21 cellular contexts compared by ENCODE assay signal in the genomic region with DNA sequence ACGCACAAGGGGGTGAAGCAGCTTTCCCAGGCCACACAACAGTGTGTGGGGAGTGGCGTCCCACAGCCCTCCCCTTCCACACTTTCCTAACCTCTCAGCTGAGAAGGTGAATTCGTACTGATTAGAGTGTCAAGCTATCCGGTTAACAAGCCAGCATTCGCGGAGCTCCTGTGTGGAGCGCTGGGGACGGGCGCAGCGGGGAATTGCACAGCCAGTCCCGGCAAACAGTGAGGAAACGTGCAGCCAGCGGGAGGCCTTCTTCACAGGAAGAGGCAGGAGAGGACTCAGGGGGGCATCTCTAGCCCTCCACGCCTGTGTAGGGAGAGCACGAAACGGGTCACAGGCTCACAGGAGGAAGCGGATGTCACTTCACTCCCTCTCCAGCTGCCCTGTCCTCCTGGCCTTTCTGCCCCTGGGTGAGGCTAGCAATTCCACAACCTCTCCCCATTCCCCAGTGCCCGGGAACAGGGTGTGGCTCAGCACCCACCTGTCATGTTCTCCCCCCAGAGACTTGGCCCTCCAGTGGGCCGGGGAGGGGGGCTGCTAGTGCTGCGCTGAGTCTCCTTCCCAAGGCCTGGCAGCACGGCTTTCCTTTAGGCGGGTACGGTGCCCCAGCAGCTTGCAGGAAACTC.
DNase-seq lines count a peak whose midpoint lies in the region; ATAC-seq and TF ChIP-seq lines count a peak whose summit lies in the region.
"Had no signal": no experiment of that assay in that cellular context is flagged by ENCODE, and none has a peak within 500 bp of the region (broad histone marks: within the 10 kb centered on the region; RNA-seq: fewer than 3 reads in every experiment).

No MANE protein-coding gene starts in this region.

- no peaks in the 10 kb centered on the region for H3K79me2 ChIP-seq in OCI-LY7 (ENCODE audit: insufficient read depth, low read depth, low read length)

- TF ChIP-seq EP300 in sigmoid colon (IDR thresholded peaks at IDR 0.05): no peak

- no peak overlapping the region for H2AFZ ChIP-seq in OCI-LY7 (ENCODE audit: low read length)

- H3K4me2 ChIP-seq in OCI-LY7 (ENCODE audit: low read length): no peak overlapping the region
- H3K4me2 ChIP-seq: KMS-11 had no signal

- CTCF ChIA-PET in OCI-LY7 (lab: Charles Lee; ENCODE audit: unreplicated experiment) (no interaction called here), HEK293T (lab: Yijun Ruan, JAX) (no interaction called here)

- H3K27me3 ChIP-seq in sigmoid colon: peaks cover 0 to 34% (median 0%) of the 10 kb centered on the region in 3 donors

- no peak for TF ChIP-seq POLR2A in sigmoid colon (IDR thresholded peaks at IDR 0.05)

- no peaks in the 10 kb centered on the region for H4K20me1 ChIP-seq in OCI-LY7 (ENCODE audit: insufficient read depth, low read length)

- intact Hi-C loops in CD14-positive monocyte (cut with micrococcal nuclease): no loop called here
- intact Hi-C loops in sigmoid colon (cut with DNase I): no loop called here
- intact Hi-C loops in OCI-LY7 (cut with micrococcal nuclease; ENCODE audit: unreplicated experiment): no loop called here

- DNase-seq in activated CD4-positive, CD25-positive, alpha-beta regulatory T cell treated with anti-CD3 and anti-CD28 coated beads, Interleukin-2, amount 50 U/mL, for 72 hours: peak; percentile 14
- DNase-seq in activated CD4-positive, CD25-positive, alpha-beta regulatory T cell (lab: John Stamatoyannopoulos, UW): no peak
- DNase-seq in CD14-positive monocyte (ENCODE audit: low spot score) (peak; percentile 27), left kidney (ENCODE audit: low read depth, low spot score) (peak; percentile 60), sigmoid colon (peak; percentile 29), OCI-LY7 (ENCODE audit: low spot score) (no peak), HEK293T (ENCODE audit: extremely low spot score) (no peak)
- DNase-seq: activated CD4-positive, alpha-beta T cell treated with anti-CD3 and anti-CD28 coated beads for 4 hours; anterior cingulate cortex; CD4-positive, alpha-beta memory T cell; effector memory CD8-positive, alpha-beta T cell; naive B cell; NCI-H1436 treated with DMSO at 0.1 percent for 48 hours; NCI-H446; NCI-H82; occipital lobe; T-helper 2 cell had no signal

- no peak overlapping the region for H3K27ac ChIP-seq in sigmoid colon
- H3K27ac ChIP-seq in OCI-LY7 (ENCODE audit: low read depth, low read length, poor library complexity, severe bottlenecking): no peak overlapping the region
- H3K27ac ChIP-seq: KMS-11 had no signal

- ATAC-seq in HG02973 (IDR thresholded peaks at IDR 0.05; ENCODE audit: unreplicated experiment): no peak
- ATAC-seq: effector memory CD8-positive, alpha-beta T cell had no signal

- no peak overlapping the region for H3K27ac Mint-ChIP-seq in CD14-positive monocyte
- H3K27ac Mint-ChIP-seq: activated naive CD4-positive, alpha-beta T cell treated with anti-CD3 and anti-CD28 coated beads, Interleukin-2, amount 50 U/mL, for 24 hours; activated T-helper 1 cell treated with anti-CD3 and anti-CD28 coated beads, Interleukin-12 subunit alpha, Interleukin-12 subunit beta, Interleukin-2, Interleukin-4 antibody, amounts not matched to agents 30 ng/mL and 10 ng/mL and 1 ng/mL, durations not matched to agents 14 hours and 24 hours and 36 hours; CD4-positive, alpha-beta memory T cell; effector memory CD8-positive, alpha-beta T cell; naive B cell had no signal

- WGBS in sigmoid colon, 2 donors: 47 to 54% methylated on average over 23 of the region's 23 CpGs

- H3K27me3 Mint-ChIP-seq in CD14-positive monocyte (ENCODE audit: low read depth in 3 of 3): peaks cover 5 to 15% (median 5%) of the 10 kb centered on the region in 3 donors
- H3K27me3 Mint-ChIP-seq: activated naive CD4-positive, alpha-beta T cell treated with anti-CD3 and anti-CD28 coated beads, Interleukin-2, amount 50 U/mL, for 24 hours; CD4-positive, alpha-beta memory T cell had no signal

- H3K36me3 Mint-ChIP-seq in CD14-positive monocyte: no peaks in the 10 kb centered on the region
- H3K36me3 Mint-ChIP-seq: activated naive CD4-positive, alpha-beta T cell treated with anti-CD3 and anti-CD28 coated beads, Interleukin-2, amount 50 U/mL, for 24 hours; CD4-positive, alpha-beta memory T cell had no signal

- no TSS peak for BruUV-seq in OCI-LY7 (replicated peaks; lab: Mats Ljungman, UMichigan)

- TF ChIP-seq CTCF in CD14-positive monocyte (IDR thresholded peaks at IDR 0.05) (no peak), sigmoid colon (IDR thresholded peaks at IDR 0.05) (no peak), OCI-LY7 (conservative IDR thresholded peaks at IDR 0.05; ENCODE audit: low read length) (no peak)

- H3K36me3 ChIP-seq in sigmoid colon (no peaks in the 10 kb centered on the region), OCI-LY7 (ENCODE audit: insufficient read depth, low read length) (no peaks in the 10 kb centered on the region)

- peaks cover 8 to 25% (median 16%) of the 10 kb centered on the region in 7 donors for H3K9me3 Mint-ChIP-seq in CD14-positive monocyte

- H3K9me3 ChIP-seq in sigmoid colon: peaks cover 0 to 11% (median 6%) of the 10 kb centered on the region in 4 donors
- H3K9me3 ChIP-seq in OCI-LY7 (ENCODE audit: low read length): peaks cover 18% of the 10 kb centered on the region; the same call in 1 of the 2 replicates

- H3K4me3 ChIP-seq in sigmoid colon: no peak overlapping the region
- H3K4me3 ChIP-seq in OCI-LY7 (ENCODE audit: low read depth, low read length, poor library complexity, severe bottlenecking): no peak overlapping the region

- H3K4me1 Mint-ChIP-seq in CD14-positive monocyte: no peaks in the 10 kb centered on the region
- H3K4me1 Mint-ChIP-seq: activated naive CD4-positive, alpha-beta T cell treated with anti-CD3 and anti-CD28 coated beads, Interleukin-2, amount 50 U/mL, for 24 hours; CD4-positive, alpha-beta memory T cell; naive B cell had no signal

- H3K4me1 ChIP-seq in sigmoid colon: no peaks in the 10 kb centered on the region
- no peaks in the 10 kb centered on the region for H3K4me1 ChIP-seq in OCI-LY7 (ENCODE audit: insufficient read depth, low read length, poor library complexity, severe bottlenecking)

- no peaks in the 10 kb centered on the region for H3K9me2 ChIP-seq in OCI-LY7 (ENCODE audit: insufficient read depth, low read length)

- POLR2A ChIA-PET in OCI-LY7 (lab: Charles Lee): no interaction called here
- POLR2A ChIA-PET in HEK293T (lab: Yijun Ruan, JAX): interaction anchor here (0.6 kb wide), 1 partner anchor 86 kb away, joined by 3 read pairs; no protein-coding TSS in a partner anchor

- peak overlapping the region in 1 of 2 donors; percentile 44 for H3K4me3 Mint-ChIP-seq in CD14-positive monocyte
- H3K4me3 Mint-ChIP-seq: activated naive CD4-positive, alpha-beta T cell treated with anti-CD3 and anti-CD28 coated beads, Interleukin-2, amount 50 U/mL, for 24 hours; activated T-helper 1 cell treated with anti-CD3 and anti-CD28 coated beads, Interleukin-12 subunit alpha, Interleukin-12 subunit beta, Interleukin-2, Interleukin-4 antibody, amounts not matched to agents 30 ng/mL and 10 ng/mL and 1 ng/mL, durations not matched to agents 14 hours and 24 hours and 36 hours; CD4-positive, alpha-beta memory T cell; effector memory CD8-positive, alpha-beta T cell; naive B cell had no signal

TF ChIP-seq in HEK293T, 16 proteins besides CTCF, POLR2A, EP300 and RAD21:
- TF ChIP-seq FOXK2 (IDR thresholded peaks at IDR 0.05): no peak
- TF ChIP-seq BHLHE40 (IDR thresholded peaks at IDR 0.05; ENCODE audit: borderline replicate concordance): no peak
- no peak for TF ChIP-seq ZNF384 (IDR thresholded peaks at IDR 0.05)
- no peak for TF ChIP-seq SP1 (IDR thresholded peaks at IDR 0.05)

Comparison
In these comparisons a context has a peak if more than half of its experiments do, and no peak if none do; other contexts are left out.
1. DNase-seq: peak in activated CD4-positive, CD25-positive, alpha-beta regulatory T cell treated with anti-CD3 and anti-CD28 coated beads, Interleukin-2, amount 50 U/mL, for 72 hours (single experiment), CD14-positive monocyte (single experiment), left kidney (single experiment) and sigmoid colon (single experiment); none in activated CD4-positive, CD25-positive, alpha-beta regulatory T cell (0 of 4), OCI-LY7 (single experiment) and HEK293T (single experiment).